In the genomic region with DNA sequence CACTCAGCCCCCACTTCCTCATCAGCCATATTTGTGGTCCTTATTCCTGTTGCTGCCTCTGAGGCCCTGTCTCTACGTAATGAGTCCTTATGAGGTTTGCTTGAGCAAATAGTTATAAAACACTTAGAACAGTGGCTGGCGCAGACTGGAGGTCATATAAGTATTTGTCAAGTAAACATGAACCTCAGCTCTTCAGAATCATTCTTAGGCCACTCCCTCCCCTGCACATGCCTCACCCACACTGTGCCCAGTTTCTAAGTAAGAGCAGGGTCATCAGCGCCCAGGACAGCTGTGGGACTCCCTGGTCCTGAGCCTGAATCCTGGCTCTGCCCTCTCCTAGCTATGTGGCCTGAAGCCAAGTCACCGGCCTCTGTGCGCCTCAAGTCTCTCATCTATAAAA, we compare ENCODE assay signal across 18 cellular contexts. TPM values are rescaled to one million over a fixed set of nuclear protein-coding genes. Genes with fewer than 3 reads are reported as not detected.
DNase-seq lines count a peak whose midpoint lies in the region; ATAC-seq, FAIRE-seq and TF ChIP-seq lines count a peak whose summit lies in the region.
"Had no signal": no experiment of that assay in that cellular context is flagged by ENCODE, and none has a peak within 500 bp of the region (broad histone marks: within the 10 kb centered on the region; RNA-seq: fewer than 3 reads in every experiment).

No MANE protein-coding gene starts in this region.

- H3K27me3 ChIP-seq in small intestine (ENCODE audit: control insufficient read depth in 2 of 2, insufficient read depth in 2 of 2, low read length in 2 of 2) (no peaks in the 10 kb centered on the region), gastroesophageal sphincter (no peaks in the 10 kb centered on the region)
- H3K27me3 ChIP-seq: heart right ventricle, SJCRH30 had no signal

- H3K4me3 ChIP-seq in small intestine (ENCODE audit: low read depth in 1 of 2, low read length in 2 of 2), result no peak overlapping the region
- H3K4me3 ChIP-seq in gastroesophageal sphincter, result no peak overlapping the region
- H3K4me3 ChIP-seq: heart right ventricle, SJCRH30 had no signal

- no peaks in the 10 kb centered on the region for H3K9me3 Mint-ChIP-seq in T-helper 1 cell treated with Interleukin-12 subunit alpha and Interleukin-12 subunit beta and Interleukin-4 antibody, amounts not matched to agents 30 μg/mL and 1 μg/mL, for 36 hours
- H3K9me3 Mint-ChIP-seq in activated T-helper 2 cell treated with anti-CD3 and anti-CD28 coated beads, Interferon-gamma antibody, Interleukin-2, Interleukin-4, amounts not matched to agents 10 μg/mL and 5 μg/mL and 100 μg/mL, durations not matched to agents 14 hours and 24 hours and 36 hours, result no peaks in the 10 kb centered on the region

- peaks cover 35% of the 10 kb centered on the region for H3K4me1 Mint-ChIP-seq in T-helper 1 cell treated with Interleukin-12 subunit alpha and Interleukin-12 subunit beta and Interleukin-4 antibody, amounts not matched to agents 30 μg/mL and 1 μg/mL, for 36 hours (ENCODE audit: low read depth)
- H3K4me1 Mint-ChIP-seq in activated T-helper 2 cell treated with anti-CD3 and anti-CD28 coated beads, Interferon-gamma antibody, Interleukin-2, Interleukin-4, amounts not matched to agents 10 μg/mL and 5 μg/mL and 100 μg/mL, durations not matched to agents 14 hours and 24 hours and 36 hours (ENCODE audit: low read depth), result peaks cover 34% of the 10 kb centered on the region

- intact Hi-C loops in activated T-helper 2 cell treated with anti-CD3 and anti-CD28 coated beads, Interferon-gamma antibody, Interleukin-2, Interleukin-4, amounts not matched to agents 10 μg/mL and 5 μg/mL and 100 μg/mL, durations not matched to agents 14 hours and 24 hours and 36 hours (cut with micrococcal nuclease), result loop anchor here (10.0 kb wide), 1 partner anchor 298 kb away; a partner anchor contains a TSS

- DNase-seq in T-helper 1 cell, result no peak
- DNase-seq in NCI-H2196 (lab: John Stamatoyannopoulos, UW; ENCODE audit: unreplicated experiment), result peak; percentile 44
- DNase-seq in activated T-helper 2 cell treated with anti-CD3 and anti-CD28 coated beads, Interferon-gamma antibody, Interleukin-2, Interleukin-4, amounts not matched to agents 10 μg/mL and 5 μg/mL and 100 μg/mL, durations not matched to agents 14 hours and 24 hours and 36 hours (ENCODE audit: low spot score), result no peak
- DNase-seq in small intestine, result peak; percentile 83
- no peak for DNase-seq in AG08396 (ENCODE audit: low spot score)
- DNase-seq: ACHN; activated effector memory CD4-positive, alpha-beta T cell treated with anti-CD3 and anti-CD28 coated beads, Interleukin-2, amount 50 U/mL, for 16 hours; caudate nucleus; HCEC 1CT; heart right ventricle; NCI-H1092; NCI-H524 treated with DMSO at 0.1 percent for 48 hours; SJCRH30; stimulated activated CD4-positive, alpha-beta T cell treated with anti-CD3 and anti-CD28 coated beads, Interleukin-12 subunit alpha, Interleukin-12 subunit beta, amount 100 ng/mL, for 4 hours had no signal

- peak overlapping the region; percentile 74 for H3K27ac Mint-ChIP-seq in T-helper 1 cell treated with Interleukin-12 subunit alpha and Interleukin-12 subunit beta and Interleukin-4 antibody, amounts not matched to agents 30 μg/mL and 1 μg/mL, for 36 hours
- H3K27ac Mint-ChIP-seq in activated T-helper 2 cell treated with anti-CD3 and anti-CD28 coated beads, Interferon-gamma antibody, Interleukin-2, Interleukin-4, amounts not matched to agents 10 μg/mL and 5 μg/mL and 100 μg/mL, durations not matched to agents 14 hours and 24 hours and 36 hours, result peak overlapping the region; percentile 42

- H3K4me1 ChIP-seq in small intestine (ENCODE audit: control insufficient read depth in 2 of 2, insufficient read depth in 1 of 2, low read depth in 1 of 2, low read length in 1 of 2), result peaks cover 0 to 4% of the 10 kb centered on the region in 2 donors
- H3K4me1 ChIP-seq in gastroesophageal sphincter, result peaks cover 0 to 37% (median 19%) of the 10 kb centered on the region in 3 donors

- TF ChIP-seq POLR2A in gastroesophageal sphincter (IDR thresholded peaks at IDR 0.05), result no peak

- no peak for TF ChIP-seq CTCF in gastroesophageal sphincter (IDR thresholded peaks at IDR 0.05)

- no peak for FAIRE-seq in small intestine (lab: Jason Lieb, UNC)
- FAIRE-seq: endothelial cell of umbilical vein had no signal

- peaks cover 23% of the 10 kb centered on the region for H3K36me3 Mint-ChIP-seq in T-helper 1 cell treated with Interleukin-12 subunit alpha and Interleukin-12 subunit beta and Interleukin-4 antibody, amounts not matched to agents 30 μg/mL and 1 μg/mL, for 36 hours (ENCODE audit: low read depth)
- peaks cover 40% of the 10 kb centered on the region for H3K36me3 Mint-ChIP-seq in activated T-helper 2 cell treated with anti-CD3 and anti-CD28 coated beads, Interferon-gamma antibody, Interleukin-2, Interleukin-4, amounts not matched to agents 10 μg/mL and 5 μg/mL and 100 μg/mL, durations not matched to agents 14 hours and 24 hours and 36 hours (ENCODE audit: low read depth)

- H3K9me3 ChIP-seq in small intestine (ENCODE audit: control insufficient read depth, low read depth) (no peaks in the 10 kb centered on the region), gastroesophageal sphincter (no peaks in the 10 kb centered on the region)
- H3K9me3 ChIP-seq: heart right ventricle, SJCRH30 had no signal

- H3K36me3 ChIP-seq in small intestine (ENCODE audit: control insufficient read depth in 2 of 2, insufficient read depth in 2 of 2, low read length in 2 of 2) (peaks cover 0 to 7% of the 10 kb centered on the region in 2 donors), gastroesophageal sphincter (peaks cover 0 to 62% of the 10 kb centered on the region in 2 donors)

- no peak for TF ChIP-seq EP300 in gastroesophageal sphincter (IDR thresholded peaks at IDR 0.05)

- peak overlapping the region in 1 of 2 donors; percentile 14 for H3K27ac ChIP-seq in small intestine (ENCODE audit: low read depth in 1 of 2, low read length in 1 of 2)
- no peak overlapping the region for H3K27ac ChIP-seq in gastroesophageal sphincter
- H3K27ac ChIP-seq: heart right ventricle, SJCRH30 had no signal

- no peak overlapping the region for H3K4me3 Mint-ChIP-seq in T-helper 1 cell treated with Interleukin-12 subunit alpha and Interleukin-12 subunit beta and Interleukin-4 antibody, amounts not matched to agents 30 μg/mL and 1 μg/mL, for 36 hours
- no peak overlapping the region for H3K4me3 Mint-ChIP-seq in activated T-helper 2 cell treated with anti-CD3 and anti-CD28 coated beads, Interferon-gamma antibody, Interleukin-2, Interleukin-4, amounts not matched to agents 10 μg/mL and 5 μg/mL and 100 μg/mL, durations not matched to agents 14 hours and 24 hours and 36 hours (ENCODE audit: low read depth)

- ATAC-seq in gastroesophageal sphincter (no peak), GM19467 (IDR thresholded peaks at IDR 0.05; ENCODE audit: unreplicated experiment) (no peak)
- ATAC-seq: heart right ventricle had no signal

- no peaks in the 10 kb centered on the region for H3K27me3 Mint-ChIP-seq in T-helper 1 cell treated with Interleukin-12 subunit alpha and Interleukin-12 subunit beta and Interleukin-4 antibody, amounts not matched to agents 30 μg/mL and 1 μg/mL, for 36 hours (ENCODE audit: low read depth)
- no peaks in the 10 kb centered on the region for H3K27me3 Mint-ChIP-seq in activated T-helper 2 cell treated with anti-CD3 and anti-CD28 coated beads, Interferon-gamma antibody, Interleukin-2, Interleukin-4, amounts not matched to agents 10 μg/mL and 5 μg/mL and 100 μg/mL, durations not matched to agents 14 hours and 24 hours and 36 hours (ENCODE audit: low read depth)

- 29 to 62% (median 33%) methylated on average over 5 of the region's 5 CpGs for WGBS in small intestine, 3 donors
- 76 to 88% methylated on average over 3 to 4 of the region's 5 CpGs for WGBS in gastroesophageal sphincter (ENCODE audit: low coverage in 1 of 2), 2 donors

RNA-seq across cellular contexts. Expression of a gene that starts 4.0 kb away (rescaled TPM):
- 25.6 and 28.7 TPM in 2 replicates for total RNA-seq in activated T-helper 2 cell treated with anti-CD3 and anti-CD28 coated beads, Interferon-gamma antibody, Interleukin-2, Interleukin-4, amounts not matched to agents 10 μg/mL and 5 μg/mL and 100 μg/mL, durations not matched to agents 14 hours and 24 hours and 36 hours
- polyA plus RNA-seq in small intestine, result 10 to 100 TPM; 20.4 to 34.7 (median 24.6) TPM
- 10 to 100 TPM; 25.2 to 49.7 (median 31.7) TPM for total RNA-seq in gastroesophageal sphincter

RNA-seq across cellular contexts. Expression of a gene that starts 13.5 kb away (rescaled TPM):
- total RNA-seq in activated T-helper 2 cell treated with anti-CD3 and anti-CD28 coated beads, Interferon-gamma antibody, Interleukin-2, Interleukin-4, amounts not matched to agents 10 μg/mL and 5 μg/mL and 100 μg/mL, durations not matched to agents 14 hours and 24 hours and 36 hours, result 60.3 and 60.7 TPM in 2 replicates
- polyA plus RNA-seq in small intestine, result 10 to 100 TPM in 2 of 3 donors, 1 to 10 TPM in 1; 2.2 to 31.8 (median 15.4) TPM
- total RNA-seq in gastroesophageal sphincter, result 100 to 1,000 TPM; 112 to 146 (median 132) TPM

RNA-seq across cellular contexts. Expression of a gene that starts 17.7 kb away (rescaled TPM):
- 1.4 and 3.4 TPM in 2 replicates for total RNA-seq in activated T-helper 2 cell treated with anti-CD3 and anti-CD28 coated beads, Interferon-gamma antibody, Interleukin-2, Interleukin-4, amounts not matched to agents 10 μg/mL and 5 μg/mL and 100 μg/mL, durations not matched to agents 14 hours and 24 hours and 36 hours
- polyA plus RNA-seq in small intestine, result under 1 TPM in 2 of 3 donors, not detected in 1; 0.60 to 0.81 TPM
- total RNA-seq in gastroesophageal sphincter, result 1 to 10 TPM in 2 of 4 donors, under 1 TPM in 1, not detected in 1; 0.66 to 3.4 (median 3.1) TPM

RNA-seq across cellular contexts. Expression of a gene that starts 24.8 kb away (rescaled TPM):
- total RNA-seq in activated T-helper 2 cell treated with anti-CD3 and anti-CD28 coated beads, Interferon-gamma antibody, Interleukin-2, Interleukin-4, amounts not matched to agents 10 μg/mL and 5 μg/mL and 100 μg/mL, durations not matched to agents 14 hours and 24 hours and 36 hours, result 55.7 and 57.4 TPM in 2 replicates
- polyA plus RNA-seq in small intestine, result 10 to 100 TPM; 23.2 to 46.0 (median 37.8) TPM
- total RNA-seq in gastroesophageal sphincter, result 10 to 100 TPM in 2 of 4 donors, 1 to 10 TPM in 2; 8.9 to 15.0 (median 11.2) TPM

RNA-seq across cellular contexts. Expression of a gene that starts 35.4 kb away (rescaled TPM):
- 19.6 and 21.0 TPM in 2 replicates for total RNA-seq in activated T-helper 2 cell treated with anti-CD3 and anti-CD28 coated beads, Interferon-gamma antibody, Interleukin-2, Interleukin-4, amounts not matched to agents 10 μg/mL and 5 μg/mL and 100 μg/mL, durations not matched to agents 14 hours and 24 hours and 36 hours
- 10 to 100 TPM; 50.8 to 60.6 (median 52.5) TPM for polyA plus RNA-seq in small intestine
- 10 to 100 TPM; 46.7 to 73.9 (median 49.7) TPM for total RNA-seq in gastroesophageal sphincter

Comparison
In these comparisons a context has a peak if more than half of its experiments do, and no peak if none do; other contexts are left out.
1. DNase-seq: peak in NCI-H2196 (single experiment) and small intestine (single experiment); none in T-helper 1 cell (0 of 5), activated T-helper 2 cell treated with anti-CD3 and anti-CD28 coated beads, Interferon-gamma antibody, Interleukin-2, Interleukin-4, amounts not matched to agents 10 μg/mL and 5 μg/mL and 100 μg/mL, durations not matched to agents 14 hours and 24 hours and 36 hours (single experiment) and AG08396 (single experiment).